Comparison of ENCODE assay signal across 26 cellular contexts in the genomic region with DNA sequence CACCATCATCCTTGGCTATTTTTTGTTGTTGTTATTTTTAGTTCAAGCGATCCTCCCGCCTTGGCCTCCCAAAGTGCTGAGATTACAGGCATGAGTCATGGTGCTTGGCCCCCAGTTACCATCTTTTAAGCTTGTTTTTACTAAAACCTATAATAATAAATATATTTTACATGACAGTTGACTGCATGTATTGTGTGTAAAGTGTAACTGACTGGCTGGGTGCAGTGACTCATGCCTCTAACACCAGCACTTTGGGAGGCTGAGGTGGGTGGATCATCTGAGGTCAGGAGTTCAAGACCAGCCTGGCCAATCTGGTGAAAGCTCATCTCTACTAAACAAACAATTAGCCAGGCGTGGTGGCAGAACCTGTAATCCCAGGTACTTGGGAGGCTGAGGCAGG.
DNase-seq lines count a peak whose midpoint lies in the region; ATAC-seq and TF ChIP-seq lines count a peak whose summit lies in the region.
"Had no signal": no experiment of that assay in that cellular context is flagged by ENCODE, and none has a peak within 500 bp of the region (broad histone marks: within the 10 kb centered on the region; RNA-seq: fewer than 3 reads in every experiment).

No MANE protein-coding gene starts in this region.

- H3K27me3 Mint-ChIP-seq in activated T-helper 1 cell treated with anti-CD3 and anti-CD28 coated beads, Interleukin-12 subunit alpha, Interleukin-12 subunit beta, Interleukin-2, Interleukin-4 antibody, amounts not matched to agents 30 ng/mL and 10 ng/mL and 1 ng/mL, durations not matched to agents 14 hours and 24 hours and 36 hours (ENCODE audit: insufficient read depth) = peaks cover 8% of the 10 kb centered on the region

- H3K36me3 Mint-ChIP-seq in activated T-helper 1 cell treated with anti-CD3 and anti-CD28 coated beads, Interleukin-12 subunit alpha, Interleukin-12 subunit beta, Interleukin-2, Interleukin-4 antibody, amounts not matched to agents 30 ng/mL and 10 ng/mL and 1 ng/mL, durations not matched to agents 14 hours and 24 hours and 36 hours (ENCODE audit: low read depth) = no peaks in the 10 kb centered on the region
- H3K36me3 Mint-ChIP-seq: activated naive CD8-positive, alpha-beta T cell treated with anti-CD3 and anti-CD28 coated beads, Interleukin-2, amount 10 ng/mL, durations not matched to agents 7 days and 5 days; stimulated activated naive B cell treated with anti-CD40 and anti-IgM and Interleukin-4, amounts not matched to agents 10 μg/mL and 1 μg/mL and 100 μg/mL, for 72 hours had no signal

- H3K4me2 ChIP-seq in SK-N-SH (0 out of 2 replicates have a peak overlapping the region, but pooled peaks have one; percentile 9), fibroblast of lung (ENCODE audit: extremely low read depth, insufficient read depth, low read length) (no peak overlapping the region)
- H3K4me2 ChIP-seq: BLaER1 had no signal

- H3K36me3 ChIP-seq in SK-N-SH (replicated peaks in 1 of 2; ENCODE audit: control insufficient read depth in 1 of 2, insufficient read depth in 2 of 2, low read length in 1 of 2) (no peaks in the 10 kb centered on the region), SJSA1 (no peaks in the 10 kb centered on the region), fibroblast of lung (ENCODE audit: control insufficient read depth, insufficient read depth, low read length) (no peaks in the 10 kb centered on the region)
- H3K36me3 ChIP-seq: esophagus squamous epithelium, tibial nerve had no signal

- CTCF ChIA-PET in SK-N-SH (lab: Yijun Ruan, JAX) = interaction anchor here (0.9 to 1.3 kb wide), 3 partner anchors 9 to 411 kb away, joined by 3 read pairs; no protein-coding TSS in a partner anchor

- ATAC-seq in SK-N-SH treated with all-trans-retinoic acid at 6 μM for 48 hours = no peak
- ATAC-seq: activated T-helper 17 cell treated with anti-CD3 and anti-CD28 coated beads, Interleukin-2, amount 50 U/mL, for 72 hours; left cardiac atrium; stimulated activated naive B cell treated with anti-CD40 and anti-IgM and Interleukin-4, amounts not matched to agents 10 μg/mL and 1 μg/mL and 100 μg/mL, for 72 hours had no signal

- no peak for TF ChIP-seq RAD21 in SK-N-SH (IDR thresholded peaks at IDR 0.05; ENCODE audit: low read length)

- H3K4me3 Mint-ChIP-seq in activated T-helper 1 cell treated with anti-CD3 and anti-CD28 coated beads, Interleukin-12 subunit alpha, Interleukin-12 subunit beta, Interleukin-2, Interleukin-4 antibody, amounts not matched to agents 30 ng/mL and 10 ng/mL and 1 ng/mL, durations not matched to agents 14 hours and 24 hours and 36 hours = no peak overlapping the region
- H3K4me3 Mint-ChIP-seq: activated naive CD8-positive, alpha-beta T cell treated with anti-CD3 and anti-CD28 coated beads, Interleukin-2, amount 10 ng/mL, durations not matched to agents 7 days and 5 days; activated T-helper 17 cell treated with anti-CD3 and anti-CD28 coated beads, Interleukin-2, amount 50 U/mL, for 72 hours; neural crest cell; stimulated activated naive B cell treated with anti-CD40 and anti-IgM and Interleukin-4, amounts not matched to agents 10 μg/mL and 1 μg/mL and 100 μg/mL, for 72 hours had no signal

- no peak overlapping the region for H3K27ac Mint-ChIP-seq in activated T-helper 1 cell treated with anti-CD3 and anti-CD28 coated beads, Interleukin-12 subunit alpha, Interleukin-12 subunit beta, Interleukin-2, Interleukin-4 antibody, amounts not matched to agents 30 ng/mL and 10 ng/mL and 1 ng/mL, durations not matched to agents 14 hours and 24 hours and 36 hours
- H3K27ac Mint-ChIP-seq: activated naive CD8-positive, alpha-beta T cell treated with anti-CD3 and anti-CD28 coated beads, Interleukin-2, amount 10 ng/mL, durations not matched to agents 7 days and 5 days; activated T-helper 17 cell treated with anti-CD3 and anti-CD28 coated beads, Interleukin-2, amount 50 U/mL, for 72 hours; stimulated activated naive B cell treated with anti-CD40 and anti-IgM and Interleukin-4, amounts not matched to agents 10 μg/mL and 1 μg/mL and 100 μg/mL, for 72 hours had no signal

- H4K20me1 ChIP-seq in SK-N-SH (ENCODE audit: insufficient read depth) (no peaks in the 10 kb centered on the region), fibroblast of lung (ENCODE audit: control insufficient read depth, extremely low read depth, insufficient read depth, low read length) (no peaks in the 10 kb centered on the region)
- H4K20me1 ChIP-seq: BLaER1 had no signal

- no peaks in the 10 kb centered on the region for H3K4me1 Mint-ChIP-seq in activated T-helper 1 cell treated with anti-CD3 and anti-CD28 coated beads, Interleukin-12 subunit alpha, Interleukin-12 subunit beta, Interleukin-2, Interleukin-4 antibody, amounts not matched to agents 30 ng/mL and 10 ng/mL and 1 ng/mL, durations not matched to agents 14 hours and 24 hours and 36 hours (ENCODE audit: low read depth)
- H3K4me1 Mint-ChIP-seq: activated naive CD8-positive, alpha-beta T cell treated with anti-CD3 and anti-CD28 coated beads, Interleukin-2, amount 10 ng/mL, durations not matched to agents 7 days and 5 days; activated T-helper 17 cell treated with anti-CD3 and anti-CD28 coated beads, Interleukin-2, amount 50 U/mL, for 72 hours; stimulated activated naive B cell treated with anti-CD40 and anti-IgM and Interleukin-4, amounts not matched to agents 10 μg/mL and 1 μg/mL and 100 μg/mL, for 72 hours had no signal

- 51% methylated on average over 3 of the region's 3 CpGs for WGBS in SK-N-SH (ENCODE audit: low lambda C conversion rate)

- H3K27ac ChIP-seq in SK-N-SH (ENCODE audit: low read depth in 2 of 2, low read length in 1 of 2) = peak overlapping the region in 1 of 2 experiments; percentile 74; a peak in 1 of 4 replicates
- no peak overlapping the region for H3K27ac ChIP-seq in SJSA1
- no peak overlapping the region for H3K27ac ChIP-seq in fibroblast of lung (ENCODE audit: insufficient read depth, low read length)
- H3K27ac ChIP-seq: BLaER1, esophagus squamous epithelium, tibial nerve had no signal

- DNase-seq in SK-N-SH (no peak), SJSA1 (ENCODE audit: low read depth in 1 of 2, low spot score in 2 of 2) (peak; percentile 40 to 49), fibroblast of lung (ENCODE audit: low read depth in 2 of 2) (peak; percentile 81 to 87), smooth muscle cell of the brain vasculature (ENCODE audit: low read depth, low spot score) (peak; percentile 20), iPS-NIHi7 (ENCODE audit: extremely low spot score) (no peak)
- no peak for DNase-seq in activated T-helper 1 cell treated with anti-CD3 and anti-CD28 coated beads, Interleukin-12 subunit alpha, Interleukin-12 subunit beta, Interleukin-2, Interleukin-4 antibody, amounts not matched to agents 30 ng/mL and 10 ng/mL and 1 ng/mL, durations not matched to agents 14 hours and 24 hours and 36 hours (ENCODE audit: low spot score)
- no peak for DNase-seq in activated CD8-positive, alpha-beta memory T cell treated with anti-CD3 and anti-CD28 coated beads for 24 hours
- DNase-seq: 8988T; activated CD4-positive, alpha-beta T cell treated with anti-CD3 and anti-CD28 coated beads for 1 hour; activated naive CD8-positive, alpha-beta T cell treated with anti-CD3 and anti-CD28 coated beads, Interleukin-2, amount 10 ng/mL, durations not matched to agents 7 days and 5 days; central memory CD4-positive, alpha-beta T cell; esophagus squamous epithelium; GOT3; hippocampal formation; KG1; left cardiac atrium; midbrain; NCI-H1105; NCI-H2107; OCI-M1; stimulated activated naive B cell treated with anti-CD40 and anti-IgM and Interleukin-4, amounts not matched to agents 10 μg/mL and 1 μg/mL and 100 μg/mL, for 72 hours had no signal

- no peak overlapping the region for H2AFZ ChIP-seq in SK-N-SH (ENCODE audit: low read depth)
- no peak overlapping the region for H2AFZ ChIP-seq in fibroblast of lung (ENCODE audit: low read length)

- no peak overlapping the region for H3K4me3 ChIP-seq in SK-N-SH (ENCODE audit: low read depth in 2 of 2, low read length in 1 of 2)
- H3K4me3 ChIP-seq in SJSA1 = no peak overlapping the region
- H3K4me3 ChIP-seq in fibroblast of lung (replicated peaks in 1 of 4; ENCODE audit: control extremely low read depth in 1 of 4, insufficient read depth in 1 of 4, low read depth in 3 of 4, low read length in 4 of 4) = no peak overlapping the region
- H3K4me3 ChIP-seq: BLaER1, esophagus squamous epithelium, tibial nerve had no signal

- H3F3A ChIP-seq in SK-N-SH (replicated peaks; ENCODE audit: insufficient read depth) = peaks cover 25% of the 10 kb centered on the region

- H3K27me3 ChIP-seq in SK-N-SH (ENCODE audit: insufficient read depth) = no peaks in the 10 kb centered on the region
- H3K27me3 ChIP-seq in SJSA1 (replicated peaks) = no peaks in the 10 kb centered on the region
- no peaks in the 10 kb centered on the region for H3K27me3 ChIP-seq in fibroblast of lung (ENCODE audit: control insufficient read depth, insufficient read depth, low read length)
- H3K27me3 ChIP-seq: BLaER1, esophagus squamous epithelium, tibial nerve had no signal

- H3K9me2 ChIP-seq in SK-N-SH = no peaks in the 10 kb centered on the region

- POLR2A ChIA-PET in SK-N-SH (lab: Yijun Ruan, JAX) = no interaction called here

- no peaks in the 10 kb centered on the region for H3K79me2 ChIP-seq in SK-N-SH (ENCODE audit: insufficient read depth)
- H3K79me2 ChIP-seq in fibroblast of lung (ENCODE audit: control insufficient read depth, insufficient read depth, low read length) = no peaks in the 10 kb centered on the region

- intact Hi-C loops in activated T-helper 1 cell treated with anti-CD3 and anti-CD28 coated beads, Interleukin-12 subunit alpha, Interleukin-12 subunit beta, Interleukin-2, Interleukin-4 antibody, amounts not matched to agents 30 ng/mL and 10 ng/mL and 1 ng/mL, durations not matched to agents 14 hours and 24 hours and 36 hours (cut with micrococcal nuclease) = no loop called here

- H3K9me3 Mint-ChIP-seq in activated T-helper 1 cell treated with anti-CD3 and anti-CD28 coated beads, Interleukin-12 subunit alpha, Interleukin-12 subunit beta, Interleukin-2, Interleukin-4 antibody, amounts not matched to agents 30 ng/mL and 10 ng/mL and 1 ng/mL, durations not matched to agents 14 hours and 24 hours and 36 hours = no peaks in the 10 kb centered on the region
- H3K9me3 Mint-ChIP-seq: activated naive CD8-positive, alpha-beta T cell treated with anti-CD3 and anti-CD28 coated beads, Interleukin-2, amount 10 ng/mL, durations not matched to agents 7 days and 5 days; activated T-helper 17 cell treated with anti-CD3 and anti-CD28 coated beads, Interleukin-2, amount 50 U/mL, for 72 hours; neural crest cell; stimulated activated naive B cell treated with anti-CD40 and anti-IgM and Interleukin-4, amounts not matched to agents 10 μg/mL and 1 μg/mL and 100 μg/mL, for 72 hours had no signal

- TF ChIP-seq CTCF in SK-N-SH (IDR thresholded peaks at IDR 0.05) (no peak), fibroblast of lung (conservative IDR thresholded peaks at IDR 0.05 in 1 of 2, IDR thresholded peaks at IDR 0.05 in 1 of 2; ENCODE audit: low read depth in 1 of 2, low read length in 2 of 2) (no peak)

- peak in 1 of 2 experiments; percentile 50; a peak in 1 of 4 replicates for TF ChIP-seq EP300 in SK-N-SH (IDR thresholded peaks at IDR 0.05; ENCODE audit: borderline replicate concordance in 1 of 2, low read depth in 1 of 2, low read length in 1 of 2)

- H3K4me1 ChIP-seq in SK-N-SH (ENCODE audit: control insufficient read depth in 1 of 2, insufficient read depth in 2 of 2, low read depth in 1 of 2, low read length in 1 of 2) (peaks cover 0 to 35% of the 10 kb centered on the region in 2 experiments; a peak in 2 of 4 replicates), SJSA1 (replicated peaks) (peaks cover 10% of the 10 kb centered on the region), fibroblast of lung (ENCODE audit: control insufficient read depth, extremely low read depth, insufficient read depth, low read length) (peaks cover 18% of the 10 kb centered on the region)
- H3K4me1 ChIP-seq: esophagus squamous epithelium had no signal

- H3K9ac ChIP-seq in SK-N-SH (no peak overlapping the region), fibroblast of lung (ENCODE audit: insufficient read depth, low read length) (no peak overlapping the region)
- H3K9ac ChIP-seq: BLaER1 had no signal

- H3K9me3 ChIP-seq in SK-N-SH = no peaks in the 10 kb centered on the region
- no peaks in the 10 kb centered on the region for H3K9me3 ChIP-seq in SJSA1 (replicated peaks)
- no peaks in the 10 kb centered on the region for H3K9me3 ChIP-seq in fibroblast of lung (ENCODE audit: control insufficient read depth, insufficient read depth, low read depth, low read length)
- H3K9me3 ChIP-seq: BLaER1, esophagus squamous epithelium, tibial nerve had no signal

Comparison
In these comparisons a context has a peak if more than half of its experiments do, and no peak if none do; other contexts are left out.
1. DNase-seq: peak in SJSA1 (2 of 2), fibroblast of lung (2 of 2) and smooth muscle cell of the brain vasculature (single experiment); none in SK-N-SH (single experiment), activated T-helper 1 cell treated with anti-CD3 and anti-CD28 coated beads, Interleukin-12 subunit alpha, Interleukin-12 subunit beta, Interleukin-2, Interleukin-4 antibody, amounts not matched to agents 30 ng/mL and 10 ng/mL and 1 ng/mL, durations not matched to agents 14 hours and 24 hours and 36 hours (single experiment), iPS-NIHi7 (single experiment) and activated CD8-positive, alpha-beta memory T cell treated with anti-CD3 and anti-CD28 coated beads for 24 hours (single experiment).